In genomic region chrX:22043872-22044271, GRCh38 we compare ENCODE assay signal across 29 cellular contexts. TPM values are rescaled to one million over a fixed set of nuclear protein-coding genes. Genes with fewer than 3 reads are reported as not detected.
A peak's percentile ranks its signal among the peaks of the same experiment; 100 is the strongest.
DNase-seq lines count a peak whose midpoint lies in the region; ATAC-seq and TF ChIP-seq lines count a peak whose summit lies in the region.
"Had no signal": no experiment of that assay in that cellular context is flagged by ENCODE, and none has a peak within 500 bp of the region (broad histone marks: within the 10 kb centered on the region; RNA-seq: fewer than 3 reads in every experiment).

No MANE protein-coding gene starts in this region.

- CTCF ChIA-PET in WTC11 (lab: Charles Lee) = no interaction called here

- no peaks in the 10 kb centered on the region for H3K36me3 Mint-ChIP-seq in activated naive CD4-positive, alpha-beta T cell treated with anti-CD3 and anti-CD28 coated beads, Interleukin-2, amount 50 U/mL, for 24 hours
- no peaks in the 10 kb centered on the region for H3K36me3 Mint-ChIP-seq in WTC11
- H3K36me3 Mint-ChIP-seq: CD14-positive monocyte; CD8-positive, alpha-beta memory T cell; IgD-negative memory B cell had no signal

- TF ChIP-seq CTCF in WTC11 (IDR thresholded peaks at IDR 0.05) = no peak
- no peak for TF ChIP-seq CTCF in thyroid gland (IDR thresholded peaks at IDR 0.05)

- H3K4me3 ChIP-seq in thyroid gland (replicated peaks in 1 of 3) = no peak overlapping the region
- H3K4me3 ChIP-seq: SJCRH30 had no signal

- H3K27ac ChIP-seq in thyroid gland = no peak overlapping the region
- H3K27ac ChIP-seq: KMS-11, SJCRH30 had no signal

- no peak overlapping the region for H3K4me3 Mint-ChIP-seq in activated naive CD4-positive, alpha-beta T cell treated with anti-CD3 and anti-CD28 coated beads, Interleukin-2, amount 50 U/mL, for 24 hours
- H3K4me3 Mint-ChIP-seq in WTC11 = peak overlapping the region; percentile 22; the same call in 1 of the 2 replicates
- H3K4me3 Mint-ChIP-seq: CD14-positive monocyte; CD8-positive, alpha-beta memory T cell; IgD-negative memory B cell had no signal

- H3K9me3 ChIP-seq in thyroid gland = no peaks in the 10 kb centered on the region
- H3K9me3 ChIP-seq: BE2C, SJCRH30 had no signal

- peak; percentile 43 for ATAC-seq in WTC11
- ATAC-seq in left lobe of liver = peak; percentile 34
- ATAC-seq: PC-3 had no signal

- no peak for TF ChIP-seq POLR2A in thyroid gland (IDR thresholded peaks at IDR 0.05)

- H3K27me3 ChIP-seq in thyroid gland = no peaks in the 10 kb centered on the region
- H3K27me3 ChIP-seq: BE2C, SJCRH30 had no signal

- H3K4me1 Mint-ChIP-seq in activated naive CD4-positive, alpha-beta T cell treated with anti-CD3 and anti-CD28 coated beads, Interleukin-2, amount 50 U/mL, for 24 hours = peaks cover 4% of the 10 kb centered on the region
- peaks cover 18% of the 10 kb centered on the region for H3K4me1 Mint-ChIP-seq in WTC11
- H3K4me1 Mint-ChIP-seq: IgD-negative memory B cell had no signal

- H3K27ac Mint-ChIP-seq in activated naive CD4-positive, alpha-beta T cell treated with anti-CD3 and anti-CD28 coated beads, Interleukin-2, amount 50 U/mL, for 24 hours = peak overlapping the region; percentile 8
- H3K27ac Mint-ChIP-seq in WTC11 = peak overlapping the region; percentile 49
- H3K27ac Mint-ChIP-seq: CD14-positive monocyte; CD8-positive, alpha-beta memory T cell; IgD-negative memory B cell had no signal

- no peaks in the 10 kb centered on the region for H3K27me3 Mint-ChIP-seq in activated naive CD4-positive, alpha-beta T cell treated with anti-CD3 and anti-CD28 coated beads, Interleukin-2, amount 50 U/mL, for 24 hours
- no peaks in the 10 kb centered on the region for H3K27me3 Mint-ChIP-seq in WTC11 (ENCODE audit: low read depth)

- 32 to 49% methylated on average over 4 of the region's 4 CpGs for WGBS in thyroid gland, 2 donors

- no peak for DNase-seq in activated naive CD4-positive, alpha-beta T cell treated with Interleukin-2 at 50 U/mL for 16 hours
- DNase-seq in WTC11 (ENCODE audit: low spot score) = no peak
- peak; percentile 41 for DNase-seq in left lobe of liver (ENCODE audit: low spot score)
- DNase-seq in thyroid gland = peak; percentile 25 to 37
- no peak for DNase-seq in activated T-cell treated with anti-CD3 and anti-CD28 coated beads, Interleukin-2, amount 50 U/mL, for 1 hour
- no peak for DNase-seq in ecto neural progenitor cell (ENCODE audit: low spot score)
- DNase-seq: 8988T; ACHN; BE2C; CD8-positive, alpha-beta memory T cell; DMS 273 treated with DMSO at 0.1 percent for 48 hours; DMS79; EL; GDM1; H7; NCI-H1048; NCI-H1417; NCI-H1694; NCI-H2029 treated with DMSO at 0.1 percent for 48 hours; NCI-H446 treated with DMSO at 0.1 percent for 48 hours; NCI-H526; NCI-H82; NK-92 treated with Interleukin-12 subunit alpha and Interleukin-12 subunit beta, amount 100 ng/mL, for 24 hours; PC-3; SJCRH30 had no signal

- H3K4me1 ChIP-seq in thyroid gland = no peaks in the 10 kb centered on the region
- H3K4me1 ChIP-seq: BE2C had no signal

- intact Hi-C loops in thyroid gland (cut with DNase I) = no loop called here

- no peaks in the 10 kb centered on the region for H3K9me3 Mint-ChIP-seq in activated naive CD4-positive, alpha-beta T cell treated with anti-CD3 and anti-CD28 coated beads, Interleukin-2, amount 50 U/mL, for 24 hours
- no peaks in the 10 kb centered on the region for H3K9me3 Mint-ChIP-seq in WTC11
- H3K9me3 Mint-ChIP-seq: IgD-negative memory B cell had no signal

- H3K36me3 ChIP-seq in thyroid gland = no peaks in the 10 kb centered on the region
- H3K36me3 ChIP-seq: BE2C, SJCRH30 had no signal

- POLR2A ChIA-PET in WTC11 (lab: Charles Lee) = no interaction called here

TF ChIP-seq in WTC11, 78 proteins besides CTCF, POLR2A, EP300 and RAD21:
- TF ChIP-seq MLX (CRISPR knock-in tag; IDR thresholded peaks at IDR 0.05) (no peak), TP53 (CRISPR knock-in tag; IDR thresholded peaks at IDR 0.05) (no peak), ELF4 (CRISPR knock-in tag; IDR thresholded peaks at IDR 0.05; ENCODE audit: low read depth) (no peak), JAZF1 (CRISPR knock-in tag; IDR thresholded peaks at IDR 0.05) (no peak), AR (CRISPR knock-in tag; IDR thresholded peaks at IDR 0.05) (no peak), CREB1 (CRISPR knock-in tag; IDR thresholded peaks at IDR 0.05) (no peak)
- TF ChIP-seq, protein P1, sequence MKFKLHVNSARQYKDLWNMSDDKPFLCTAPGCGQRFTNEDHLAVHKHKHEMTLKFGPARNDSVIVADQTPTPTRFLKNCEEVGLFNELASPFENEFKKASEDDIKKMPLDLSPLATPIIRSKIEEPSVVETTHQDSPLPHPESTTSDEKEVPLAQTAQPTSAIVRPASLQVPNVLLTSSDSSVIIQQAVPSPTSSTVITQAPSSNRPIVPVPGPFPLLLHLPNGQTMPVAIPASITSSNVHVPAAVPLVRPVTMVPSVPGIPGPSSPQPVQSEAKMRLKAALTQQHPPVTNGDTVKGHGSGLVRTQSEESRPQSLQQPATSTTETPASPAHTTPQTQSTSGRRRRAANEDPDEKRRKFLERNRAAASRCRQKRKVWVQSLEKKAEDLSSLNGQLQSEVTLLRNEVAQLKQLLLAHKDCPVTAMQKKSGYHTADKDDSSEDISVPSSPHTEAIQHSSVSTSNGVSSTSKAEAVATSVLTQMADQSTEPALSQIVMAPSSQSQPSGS (CRISPR knock-in tag; IDR thresholded peaks at IDR 0.05; ENCODE audit: borderline replicate concordance, low read depth) = no peak
- TF ChIP-seq, protein P2, sequence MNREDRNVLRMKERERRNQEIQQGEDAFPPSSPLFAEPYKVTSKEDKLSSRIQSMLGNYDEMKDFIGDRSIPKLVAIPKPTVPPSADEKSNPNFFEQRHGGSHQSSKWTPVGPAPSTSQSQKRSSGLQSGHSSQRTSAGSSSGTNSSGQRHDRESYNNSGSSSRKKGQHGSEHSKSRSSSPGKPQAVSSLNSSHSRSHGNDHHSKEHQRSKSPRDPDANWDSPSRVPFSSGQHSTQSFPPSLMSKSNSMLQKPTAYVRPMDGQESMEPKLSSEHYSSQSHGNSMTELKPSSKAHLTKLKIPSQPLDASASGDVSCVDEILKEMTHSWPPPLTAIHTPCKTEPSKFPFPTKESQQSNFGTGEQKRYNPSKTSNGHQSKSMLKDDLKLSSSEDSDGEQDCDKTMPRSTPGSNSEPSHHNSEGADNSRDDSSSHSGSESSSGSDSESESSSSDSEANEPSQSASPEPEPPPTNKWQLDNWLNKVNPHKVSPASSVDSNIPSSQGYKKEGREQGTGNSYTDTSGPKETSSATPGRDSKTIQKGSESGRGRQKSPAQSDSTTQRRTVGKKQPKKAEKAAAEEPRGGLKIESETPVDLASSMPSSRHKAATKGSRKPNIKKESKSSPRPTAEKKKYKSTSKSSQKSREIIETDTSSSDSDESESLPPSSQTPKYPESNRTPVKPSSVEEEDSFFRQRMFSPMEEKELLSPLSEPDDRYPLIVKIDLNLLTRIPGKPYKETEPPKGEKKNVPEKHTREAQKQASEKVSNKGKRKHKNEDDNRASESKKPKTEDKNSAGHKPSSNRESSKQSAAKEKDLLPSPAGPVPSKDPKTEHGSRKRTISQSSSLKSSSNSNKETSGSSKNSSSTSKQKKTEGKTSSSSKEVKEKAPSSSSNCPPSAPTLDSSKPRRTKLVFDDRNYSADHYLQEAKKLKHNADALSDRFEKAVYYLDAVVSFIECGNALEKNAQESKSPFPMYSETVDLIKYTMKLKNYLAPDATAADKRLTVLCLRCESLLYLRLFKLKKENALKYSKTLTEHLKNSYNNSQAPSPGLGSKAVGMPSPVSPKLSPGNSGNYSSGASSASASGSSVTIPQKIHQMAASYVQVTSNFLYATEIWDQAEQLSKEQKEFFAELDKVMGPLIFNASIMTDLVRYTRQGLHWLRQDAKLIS (CRISPR knock-in tag; IDR thresholded peaks at IDR 0.05; ENCODE audit: borderline replicate concordance) = no peak
TF ChIP-seq in WTC11: peak in this region for 0.

RNA-seq across cellular contexts. Expression of gene PHEX, which starts 11.7 kb away (rescaled TPM):
- total RNA-seq in WTC11 (2021) (0.02 to 0.04 TPM (median 0.02 TPM) in 3 replicates), left lobe of liver (not detected), thyroid gland (10 to 100 TPM in 1 of 4 donors, 1 to 10 TPM in 3; 1.5 to 12.4 (median 5.2) TPM)

Comparison
In these comparisons a context has a peak if more than half of its experiments do, and no peak if none do; other contexts are left out.
1. DNase-seq: peak in left lobe of liver (single experiment) and thyroid gland (2 of 2); none in activated naive CD4-positive, alpha-beta T cell treated with Interleukin-2 at 50 U/mL for 16 hours (single experiment), WTC11 (single experiment), activated T-cell treated with anti-CD3 and anti-CD28 coated beads, Interleukin-2, amount 50 U/mL, for 1 hour (single experiment) and ecto neural progenitor cell (single experiment).